In genomic region chr17:180380-181212, GRCh38 we compare ENCODE assay signal across 13 cellular contexts. TPM values are rescaled to one million over a fixed set of nuclear protein-coding genes. Genes with fewer than 3 reads are reported as not detected.
DNase-seq lines count a peak whose midpoint lies in the region; ATAC-seq and TF ChIP-seq lines count a peak whose summit lies in the region.
"Had no signal": no experiment of that assay in that cellular context is flagged by ENCODE, and none has a peak within 500 bp of the region (broad histone marks: within the 10 kb centered on the region; RNA-seq: fewer than 3 reads in every experiment).

No MANE protein-coding gene starts in this region.

- H3K4me3 Mint-ChIP-seq in WTC11, result no peak overlapping the region
- H3K4me3 Mint-ChIP-seq in activated CD4-positive, alpha-beta T cell treated with anti-CD3 and anti-CD28 coated beads for 36 hours, result no peak overlapping the region

- peak overlapping the region; percentile 52 for H3K4me2 ChIP-seq in trophoblast cell (ENCODE audit: low read length)

- peaks cover 52% of the 10 kb centered on the region for H3K27me3 Mint-ChIP-seq in WTC11 (ENCODE audit: low read depth)
- H3K27me3 Mint-ChIP-seq in activated CD4-positive, alpha-beta T cell treated with anti-CD3 and anti-CD28 coated beads for 36 hours, result peaks cover 31% of the 10 kb centered on the region

- H3K36me3 ChIP-seq in iPS DF 6.9 (ENCODE audit: control insufficient read depth, insufficient read depth, low read length) (no peaks in the 10 kb centered on the region), trophoblast cell (ENCODE audit: control insufficient read depth in 1 of 2, insufficient read depth in 2 of 2, low read length in 2 of 2) (no peaks in the 10 kb centered on the region)

- no CpG with 5 or more reads among the region's 109 CpGs for WGBS in iPS DF 6.9 (ENCODE audit: insufficient coverage, insufficient read length)
- no CpG with 5 or more reads among the region's 109 CpGs for WGBS in trophoblast cell (ENCODE audit: extremely low coverage, insufficient coverage, insufficient read length)

- H2BK12ac ChIP-seq in trophoblast cell (ENCODE audit: low read length), result no peak overlapping the region

- H3K4ac ChIP-seq in trophoblast cell (ENCODE audit: low read depth, low read length), result no peak overlapping the region

- TF ChIP-seq CTCF in WTC11 (IDR thresholded peaks at IDR 0.05), result no peak

- no peak overlapping the region for H3K9ac ChIP-seq in trophoblast cell (ENCODE audit: low read length)

- no peak overlapping the region for H3K18ac ChIP-seq in trophoblast cell (ENCODE audit: low read length)

- H3K27ac ChIP-seq in iPS DF 6.9 (ENCODE audit: low read length), result no peak overlapping the region
- H3K27ac ChIP-seq in trophoblast cell (ENCODE audit: low read depth, low read length), result no peak overlapping the region
- H3K27ac ChIP-seq: epithelial cell of prostate had no signal

- no peaks in the 10 kb centered on the region for H3K9me3 ChIP-seq in iPS DF 6.9 (ENCODE audit: control insufficient read depth, insufficient read depth, low read length)
- peaks cover 2% of the 10 kb centered on the region for H3K9me3 ChIP-seq in trophoblast cell (ENCODE audit: insufficient read depth, low read depth, low read length)

- peak overlapping the region; percentile 42; the same call in 1 of the 2 replicates for H3K4me3 ChIP-seq in iPS DF 6.9 (ENCODE audit: low read length)
- H3K4me3 ChIP-seq in trophoblast cell (ENCODE audit: low read depth, low read length), result no peak overlapping the region

- CTCF ChIA-PET in WTC11 (lab: Charles Lee), result interaction anchor here (0.5 to 1.5 kb wide), 6 partner anchors 57 to 818 kb away, joined by 3 to 4 read pairs (median 4); no protein-coding TSS in a partner anchor
- CTCF ChIA-PET in activated CD4-positive, alpha-beta T cell treated with anti-CD3 and anti-CD28 coated beads for 36 hours (lab: Charles Lee), result no interaction called here

- peaks cover 12% of the 10 kb centered on the region for H3K4me1 Mint-ChIP-seq in WTC11
- H3K4me1 Mint-ChIP-seq in activated CD4-positive, alpha-beta T cell treated with anti-CD3 and anti-CD28 coated beads for 36 hours, result peaks cover 1% of the 10 kb centered on the region

- H2BK5ac ChIP-seq in trophoblast cell (ENCODE audit: low read depth, low read length, poor library complexity), result no peak overlapping the region

- H4K12ac ChIP-seq in trophoblast cell (ENCODE audit: low read depth, low read length), result no peak overlapping the region

- no peaks in the 10 kb centered on the region for H3K36me3 Mint-ChIP-seq in WTC11
- H3K36me3 Mint-ChIP-seq in activated CD4-positive, alpha-beta T cell treated with anti-CD3 and anti-CD28 coated beads for 36 hours (ENCODE audit: low read depth), result no peaks in the 10 kb centered on the region
- H3K36me3 Mint-ChIP-seq: activated naive CD4-positive, alpha-beta T cell treated with anti-CD3 and anti-CD28 coated beads, Interleukin-2, amount 50 U/mL, for 72 hours had no signal

- no peak overlapping the region for H3K23ac ChIP-seq in trophoblast cell (ENCODE audit: low read length)

- intact Hi-C loops in activated CD4-positive, alpha-beta T cell treated with anti-CD3 and anti-CD28 coated beads for 36 hours (cut with DNase I, micrococcal nuclease), result no loop called here

- no peaks in the 10 kb centered on the region for H3K79me1 ChIP-seq in trophoblast cell (ENCODE audit: low read length)

- H4K91ac ChIP-seq in trophoblast cell (ENCODE audit: low read depth, low read length), result no peak overlapping the region

- H3K27me3 ChIP-seq in iPS DF 6.9 (ENCODE audit: control insufficient read depth, insufficient read depth, low read length) (peaks cover 11% of the 10 kb centered on the region), trophoblast cell (ENCODE audit: insufficient read depth, low read length) (peaks cover 42% of the 10 kb centered on the region)

- DNase-seq in ELF-1 (ENCODE audit: low read depth, low spot score) (peak; percentile 23), WTC11 (ENCODE audit: low spot score) (no peak), iPS DF 6.9 (ENCODE audit: low read depth, low spot score) (no peak), trophoblast cell (no peak), SK-N-DZ (ENCODE audit: low spot score) (no peak), CD1c-positive myeloid dendritic cell (ENCODE audit: extremely low spot score) (no peak)
- no peak for DNase-seq in activated CD4-positive, alpha-beta T cell treated with anti-CD3 and anti-CD28 coated beads for 36 hours
- DNase-seq: NCI-H1092 treated with DMSO at 0.1 percent for 48 hours, SHP77 had no signal

- H2BK120ac ChIP-seq in trophoblast cell (ENCODE audit: insufficient read depth, low read length, poor library complexity), result no peak overlapping the region

- ATAC-seq in WTC11 (peak; percentile 15), HG02623 (IDR thresholded peaks at IDR 0.05; ENCODE audit: unreplicated experiment) (no peak)
- no peak for ATAC-seq in activated CD4-positive, alpha-beta T cell treated with anti-CD3 and anti-CD28 coated beads for 36 hours

- H4K8ac ChIP-seq in trophoblast cell (ENCODE audit: low read depth, low read length), result no peak overlapping the region

- no peak overlapping the region for H2AFZ ChIP-seq in trophoblast cell (ENCODE audit: insufficient read depth, low read length, poor library complexity)

- H3K14ac ChIP-seq in trophoblast cell (ENCODE audit: low read length), result no peak overlapping the region

- H3K4me1 ChIP-seq in iPS DF 6.9 (ENCODE audit: control insufficient read depth, insufficient read depth, low read length) (peaks cover 5% of the 10 kb centered on the region), trophoblast cell (ENCODE audit: control insufficient read depth in 1 of 2, insufficient read depth in 2 of 2, low read length in 2 of 2) (peaks cover 0 to 5% of the 10 kb centered on the region in 2 experiments)

- no peak overlapping the region for H3K27ac Mint-ChIP-seq in WTC11
- no peak overlapping the region for H3K27ac Mint-ChIP-seq in activated CD4-positive, alpha-beta T cell treated with anti-CD3 and anti-CD28 coated beads for 36 hours
- H3K27ac Mint-ChIP-seq: activated naive CD4-positive, alpha-beta T cell treated with anti-CD3 and anti-CD28 coated beads, Interleukin-2, amount 50 U/mL, for 72 hours had no signal

- H3K79me2 ChIP-seq in trophoblast cell (ENCODE audit: control insufficient read depth, insufficient read depth, low read length, poor library complexity), result no peaks in the 10 kb centered on the region

- POLR2A ChIA-PET in WTC11 (lab: Charles Lee), result no interaction called here
- POLR2A ChIA-PET in activated CD4-positive, alpha-beta T cell treated with anti-CD3 and anti-CD28 coated beads for 36 hours (lab: Charles Lee), result no interaction called here

- H2AK5ac ChIP-seq in trophoblast cell (ENCODE audit: low read length), result no peak overlapping the region

- no peaks in the 10 kb centered on the region for H3K9me3 Mint-ChIP-seq in WTC11
- H3K9me3 Mint-ChIP-seq in activated CD4-positive, alpha-beta T cell treated with anti-CD3 and anti-CD28 coated beads for 36 hours (ENCODE audit: low read depth), result no peaks in the 10 kb centered on the region
- H3K9me3 Mint-ChIP-seq: activated naive CD4-positive, alpha-beta T cell treated with anti-CD3 and anti-CD28 coated beads, Interleukin-2, amount 50 U/mL, for 72 hours had no signal

TF ChIP-seq in WTC11, 78 proteins besides CTCF, POLR2A, EP300 and RAD21:
- TF ChIP-seq ZNF423 (CRISPR knock-in tag; IDR thresholded peaks at IDR 0.05) (peak; percentile 88), E2F4 (CRISPR knock-in tag; IDR thresholded peaks at IDR 0.05; ENCODE audit: borderline replicate concordance, low read depth) (no peak), NR3C1 (CRISPR knock-in tag; conservative IDR thresholded peaks at IDR 0.05; ENCODE audit: low read depth) (no peak), ATF6 (CRISPR knock-in tag; IDR thresholded peaks at IDR 0.05) (no peak), TP53 (CRISPR knock-in tag; IDR thresholded peaks at IDR 0.05) (peak; percentile 52; the same call in 1 of the 2 replicates), GTF2I (CRISPR knock-in tag; conservative IDR thresholded peaks at IDR 0.05) (no peak), SP1 (CRISPR knock-in tag; conservative IDR thresholded peaks at IDR 0.05) (no peak)

RNA-seq across cellular contexts. Expression of gene DOC2B, which starts 0.9 kb away (rescaled TPM):
- total RNA-seq in WTC11 (2021), result 2.1 to 2.7 TPM (median 2.5 TPM) in 3 replicates
- polyA plus RNA-seq in trophoblast cell (2013), result 11.1 and 11.6 TPM in 2 replicates
- 11.6 and 13.7 TPM in 2 replicates for polyA plus RNA-seq in SK-N-DZ (2014; cell fraction: cytosol; rRNA removed)
- polyA plus RNA-seq in SK-N-DZ (2014; cell fraction: nucleus; rRNA removed), result 7.9 and 11.5 TPM in 2 replicates
- under 1 TPM; 0.04 to 0.27 TPM for total RNA-seq in activated CD4-positive, alpha-beta T cell treated with anti-CD3 and anti-CD28 coated beads for 36 hours

RNA-seq across cellular contexts. Expression of gene SCGB1C2, which starts 43.2 kb away (rescaled TPM):
- total RNA-seq in WTC11 (2021), result not detected in 3 replicates
- polyA plus RNA-seq in trophoblast cell (2013), result not detected in 2 replicates
- polyA plus RNA-seq in SK-N-DZ (2014; cell fraction: cytosol; rRNA removed), result not detected in 2 replicates
- polyA plus RNA-seq in SK-N-DZ (2014; cell fraction: nucleus; rRNA removed), result not detected in 2 replicates
- total RNA-seq in activated CD4-positive, alpha-beta T cell treated with anti-CD3 and anti-CD28 coated beads for 36 hours, result not detected
- total RNA-seq: activated naive CD4-positive, alpha-beta T cell treated with anti-CD3 and anti-CD28 coated beads, Interleukin-2, amount 50 U/mL, for 72 hours; mononuclear cell had no signal
